Comparison of ENCODE assay signal across 15 cellular contexts in genomic region chr14:36997843-36998242, GRCh38.
"Had no signal": no experiment of that assay in that cellular context is flagged by ENCODE, and none has a peak within 500 bp of the region (broad histone marks: within the 10 kb centered on the region; RNA-seq: fewer than 3 reads in every experiment).

No MANE protein-coding gene starts in this region.

- H3K27me3 Mint-ChIP-seq: activated naive CD8-positive, alpha-beta T cell; naive thymus-derived CD4-positive, alpha-beta T cell; stimulated activated naive B cell treated with anti-CD40 and anti-IgM and Interleukin-4, amounts not matched to agents 10 μg/mL and 1 μg/mL and 100 μg/mL, for 72 hours had no signal

- H3K4me1 Mint-ChIP-seq: naive thymus-derived CD4-positive, alpha-beta T cell; stimulated activated naive B cell treated with anti-CD40 and anti-IgM and Interleukin-4, amounts not matched to agents 10 μg/mL and 1 μg/mL and 100 μg/mL, for 72 hours had no signal

- ATAC-seq: activated T-cell treated with anti-CD3 and anti-CD28 coated beads, Interleukin-2, amount 50 U/mL, for 4 hours; left colon; naive thymus-derived CD4-positive, alpha-beta T cell; right cardiac atrium; stimulated activated naive B cell treated with anti-CD40 and anti-IgM and Interleukin-4, amounts not matched to agents 10 μg/mL and 1 μg/mL and 100 μg/mL, for 72 hours had no signal

- H3K4me3 ChIP-seq: lung had no signal

- DNase-seq: activated CD4-positive, alpha-beta T cell treated with anti-CD3 and anti-CD28 coated beads, Interleukin-2, amount 50 U/mL, for 4 hours; activated effector memory CD4-positive, alpha-beta T cell treated with anti-CD3 and anti-CD28 coated beads, Interleukin-2, amount 50 U/mL, for 16 hours; activated T-cell treated with anti-CD3 and anti-CD28 coated beads, Interleukin-2, amount 50 U/mL, for 4 hours; effector CD4-positive, alpha-beta T cell; glutamatergic neuron; left colon; naive thymus-derived CD4-positive, alpha-beta T cell; right cardiac atrium; stimulated activated CD4-positive, alpha-beta T cell treated with anti-CD3 and anti-CD28 coated beads, Interleukin-2, amount 100 ng/mL, for 24 hours; stimulated activated naive B cell treated with anti-CD40 and anti-IgM and Interleukin-4, amounts not matched to agents 10 μg/mL and 1 μg/mL and 100 μg/mL, for 72 hours; substantia nigra; trophoblast cell had no signal

- H3K36me3 Mint-ChIP-seq: activated naive CD8-positive, alpha-beta T cell; naive thymus-derived CD4-positive, alpha-beta T cell; stimulated activated naive B cell treated with anti-CD40 and anti-IgM and Interleukin-4, amounts not matched to agents 10 μg/mL and 1 μg/mL and 100 μg/mL, for 72 hours had no signal

- H3K4me3 Mint-ChIP-seq: activated naive CD8-positive, alpha-beta T cell; activated T-cell treated with anti-CD3 and anti-CD28 coated beads, Interleukin-2, amount 50 U/mL, for 4 hours; naive thymus-derived CD4-positive, alpha-beta T cell; stimulated activated naive B cell treated with anti-CD40 and anti-IgM and Interleukin-4, amounts not matched to agents 10 μg/mL and 1 μg/mL and 100 μg/mL, for 72 hours had no signal

- H3K27ac Mint-ChIP-seq: activated naive CD8-positive, alpha-beta T cell; naive thymus-derived CD4-positive, alpha-beta T cell; stimulated activated naive B cell treated with anti-CD40 and anti-IgM and Interleukin-4, amounts not matched to agents 10 μg/mL and 1 μg/mL and 100 μg/mL, for 72 hours had no signal

- FAIRE-seq: colon had no signal
